23 cellular contexts compared by ENCODE assay signal in the genomic region with DNA sequence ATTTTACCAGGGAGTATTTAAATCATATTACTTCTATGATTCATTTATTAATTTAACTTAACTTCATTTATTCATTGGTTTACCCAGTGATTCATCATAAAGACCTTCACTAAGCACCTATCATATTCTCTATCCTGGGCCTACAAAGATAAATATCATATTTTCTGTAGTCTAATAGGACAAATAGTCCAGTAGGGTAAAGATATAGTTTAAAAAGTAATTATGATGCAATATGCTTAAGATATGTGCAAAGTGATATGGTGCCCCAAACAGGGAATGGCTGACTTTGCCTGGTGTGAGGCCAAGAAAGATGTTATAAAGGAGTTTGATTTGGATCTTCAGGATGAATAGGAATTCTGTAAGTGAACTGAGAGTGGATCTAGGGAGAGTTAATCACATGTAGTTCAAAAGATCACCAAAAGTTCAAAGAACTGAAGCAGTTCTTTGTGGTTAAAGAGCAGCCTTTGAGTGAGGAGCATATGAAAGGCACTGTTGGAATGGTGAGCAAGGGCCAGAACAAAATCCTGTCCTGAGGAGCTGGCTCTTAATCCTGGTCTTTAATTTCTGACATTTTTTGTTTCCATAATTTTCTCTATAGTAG. TPM values are rescaled to one million over a fixed set of nuclear protein-coding genes. Genes with fewer than 3 reads are reported as not detected.
"Had no signal": no experiment of that assay in that cellular context is flagged by ENCODE, and none has a peak within 500 bp of the region (broad histone marks: within the 10 kb centered on the region; RNA-seq: fewer than 3 reads in every experiment).

No MANE protein-coding gene starts in this region.

- H3K27ac ChIP-seq: dorsolateral prefrontal cortex, neutrophil, sigmoid colon, skin epidermis, testis, tibial nerve, upper lobe of right lung, vagina had no signal

- H3K4me3 ChIP-seq: dorsolateral prefrontal cortex, sigmoid colon, skin epidermis, testis, tibial nerve, upper lobe of right lung, vagina had no signal

- H3K36me3 Mint-ChIP-seq: naive thymus-derived CD4-positive, alpha-beta T cell; stimulated activated naive B cell treated with anti-CD40 and anti-IgM and Interleukin-4, amounts not matched to agents 10 μg/mL and 1 μg/mL and 100 μg/mL, for 72 hours had no signal

- H3K36me3 ChIP-seq: neutrophil, sigmoid colon, tibial nerve, upper lobe of right lung, vagina had no signal

- H3K4me3 Mint-ChIP-seq: naive thymus-derived CD4-positive, alpha-beta T cell; nephron progenitor cell; stimulated activated naive B cell treated with anti-CD40 and anti-IgM and Interleukin-4, amounts not matched to agents 10 μg/mL and 1 μg/mL and 100 μg/mL, for 72 hours; stimulated activated naive CD8-positive, alpha-beta T cell treated with anti-CD3 and anti-CD28 coated beads, Interleukin-15, amount 100 ng/mL, for 72 hours had no signal

- H3K4me1 ChIP-seq: sigmoid colon, testis, tibial nerve, upper lobe of right lung, vagina had no signal

- ATAC-seq: esophagus mucosa; left cardiac atrium; naive thymus-derived CD4-positive, alpha-beta T cell; stimulated activated naive B cell treated with anti-CD40 and anti-IgM and Interleukin-4, amounts not matched to agents 10 μg/mL and 1 μg/mL and 100 μg/mL, for 72 hours; stimulated activated naive CD8-positive, alpha-beta T cell treated with anti-CD3 and anti-CD28 coated beads, Interleukin-15, amount 100 ng/mL, for 72 hours; upper lobe of right lung had no signal

- H3K9me3 ChIP-seq: neutrophil, sigmoid colon, testis, tibial nerve, upper lobe of right lung, vagina had no signal

- H3K27me3 Mint-ChIP-seq: stimulated activated naive B cell treated with anti-CD40 and anti-IgM and Interleukin-4, amounts not matched to agents 10 μg/mL and 1 μg/mL and 100 μg/mL, for 72 hours; stimulated activated naive CD8-positive, alpha-beta T cell treated with anti-CD3 and anti-CD28 coated beads, Interleukin-15, amount 100 ng/mL, for 72 hours had no signal

- H3K27ac Mint-ChIP-seq: naive thymus-derived CD4-positive, alpha-beta T cell; nephron progenitor cell; stimulated activated naive B cell treated with anti-CD40 and anti-IgM and Interleukin-4, amounts not matched to agents 10 μg/mL and 1 μg/mL and 100 μg/mL, for 72 hours; stimulated activated naive CD8-positive, alpha-beta T cell treated with anti-CD3 and anti-CD28 coated beads, Interleukin-15, amount 100 ng/mL, for 72 hours had no signal

- H3K27me3 ChIP-seq: dorsolateral prefrontal cortex, neutrophil, sigmoid colon, testis, tibial nerve, upper lobe of right lung, vagina had no signal

- H3K4me1 Mint-ChIP-seq: naive thymus-derived CD4-positive, alpha-beta T cell; nephron progenitor cell; stimulated activated naive B cell treated with anti-CD40 and anti-IgM and Interleukin-4, amounts not matched to agents 10 μg/mL and 1 μg/mL and 100 μg/mL, for 72 hours; stimulated activated naive CD8-positive, alpha-beta T cell treated with anti-CD3 and anti-CD28 coated beads, Interleukin-15, amount 100 ng/mL, for 72 hours had no signal

- DNase-seq: cortex of kidney; dorsolateral prefrontal cortex; effector CD8-positive, alpha-beta T cell; kidney; left cardiac atrium; mesendoderm; naive thymus-derived CD4-positive, alpha-beta T cell; nephron progenitor cell; sigmoid colon; stimulated activated CD4-positive, alpha-beta T cell treated with anti-CD3 and anti-CD28 coated beads, Interleukin-2, amount 100 ng/mL, for 24 hours; stimulated activated CD4-positive, alpha-beta T cell treated with anti-CD3 and anti-CD28 coated beads, Interleukin-4, amount 100 ng/mL, for 4 hours; stimulated activated naive B cell treated with anti-CD40 and anti-IgM and Interleukin-4, amounts not matched to agents 10 μg/mL and 1 μg/mL and 100 μg/mL, for 72 hours; stimulated activated naive CD8-positive, alpha-beta T cell treated with anti-CD3 and anti-CD28 coated beads, Interleukin-15, amount 100 ng/mL, for 72 hours; testis; upper lobe of right lung had no signal

- H3K9me3 Mint-ChIP-seq: nephron progenitor cell; stimulated activated naive CD8-positive, alpha-beta T cell treated with anti-CD3 and anti-CD28 coated beads, Interleukin-15, amount 100 ng/mL, for 72 hours had no signal

RNA-seq across cellular contexts. Expression of gene MLIP, which starts 45.5 kb away (rescaled TPM):
- total RNA-seq: fibroblast of lung; fibroblast of villous mesenchyme; mononuclear cell; naive thymus-derived CD4-positive, alpha-beta T cell; vagina had no signal
- polyA plus RNA-seq: naive thymus-derived CD4-positive, alpha-beta T cell had no signal
